In genomic region chr7:22948770-22949169, GRCh38 we compare ENCODE assay signal across 21 cellular contexts.
"Had no signal": no experiment of that assay in that cellular context is flagged by ENCODE, and none has a peak within 500 bp of the region (broad histone marks: within the 10 kb centered on the region; RNA-seq: fewer than 3 reads in every experiment).

No MANE protein-coding gene starts in this region.

- H3K4me3 Mint-ChIP-seq: dendritic cell treated with granulocyte-macrophage colony-stimulating factor and Interleukin-4, amounts not matched to agents 40 ng/mL and 50 ng/mL, for 4 days; naive thymus-derived CD4-positive, alpha-beta T cell; neural crest cell; stimulated activated effector memory CD8-positive, alpha-beta T cell treated with anti-CD3 and anti-CD28 coated beads, Interleukin-12 subunit alpha, Interleukin-12 subunit beta, amount 100 ng/mL, for 72 hours; type B pancreatic cell had no signal

- ATAC-seq: heart left ventricle; left lung; naive thymus-derived CD4-positive, alpha-beta T cell; right cardiac atrium; stimulated activated effector memory CD8-positive, alpha-beta T cell treated with anti-CD3 and anti-CD28 coated beads, Interleukin-12 subunit alpha, Interleukin-12 subunit beta, amount 100 ng/mL, for 72 hours; stimulated activated naive CD8-positive, alpha-beta T cell treated with anti-CD3 and anti-CD28 coated beads, Interleukin-15, Interleukin-2, amounts not matched to agents 100 U/mL and 50 U/mL, for 24 hours had no signal

- H3K4me1 ChIP-seq: left lung, suprapubic skin, thyroid gland, uterus had no signal

- H3K4me3 ChIP-seq: heart left ventricle, left lung, lung, suprapubic skin, thyroid gland, uterus had no signal

- H3K36me3 ChIP-seq: uterus had no signal

- H3K27me3 ChIP-seq: heart left ventricle, left lung, suprapubic skin, thyroid gland, uterus had no signal

- H3K27me3 Mint-ChIP-seq: dendritic cell treated with granulocyte-macrophage colony-stimulating factor and Interleukin-4, amounts not matched to agents 40 ng/mL and 50 ng/mL, for 4 days; naive thymus-derived CD4-positive, alpha-beta T cell; type B pancreatic cell had no signal

- H3K27ac Mint-ChIP-seq: dendritic cell treated with granulocyte-macrophage colony-stimulating factor and Interleukin-4, amounts not matched to agents 40 ng/mL and 50 ng/mL, for 4 days; naive thymus-derived CD4-positive, alpha-beta T cell; stimulated activated effector memory CD8-positive, alpha-beta T cell treated with anti-CD3 and anti-CD28 coated beads, Interleukin-12 subunit alpha, Interleukin-12 subunit beta, amount 100 ng/mL, for 72 hours; type B pancreatic cell had no signal

- H3K4me1 Mint-ChIP-seq: naive thymus-derived CD4-positive, alpha-beta T cell; stimulated activated effector memory CD8-positive, alpha-beta T cell treated with anti-CD3 and anti-CD28 coated beads, Interleukin-12 subunit alpha, Interleukin-12 subunit beta, amount 100 ng/mL, for 72 hours had no signal

- H3K9me3 ChIP-seq: heart left ventricle, left lung, suprapubic skin, thyroid gland, uterus had no signal

- H3K9me3 Mint-ChIP-seq: dendritic cell treated with granulocyte-macrophage colony-stimulating factor and Interleukin-4, amounts not matched to agents 40 ng/mL and 50 ng/mL, for 4 days; neural crest cell; stimulated activated effector memory CD8-positive, alpha-beta T cell treated with anti-CD3 and anti-CD28 coated beads, Interleukin-12 subunit alpha, Interleukin-12 subunit beta, amount 100 ng/mL, for 72 hours; type B pancreatic cell had no signal

- DNase-seq: cerebellar nuclear complex; erythroblast; foreskin melanocyte; heart left ventricle; hypothalamus; kidney glomerular epithelial cell; left lung; mesenchymal stem cell; naive thymus-derived CD4-positive, alpha-beta T cell; right cardiac atrium; stimulated activated CD4-positive, alpha-beta T cell treated with anti-CD3 and anti-CD28 coated beads, Interleukin-4, amount 100 ng/mL, for 1 hour; stimulated activated CD8-positive, alpha-beta memory T cell treated with anti-CD3 and anti-CD28 coated beads, Interleukin-4, amount 100 ng/mL, for 48 hours; stimulated activated naive CD8-positive, alpha-beta T cell treated with anti-CD3 and anti-CD28 coated beads, Interleukin-15, Interleukin-2, amounts not matched to agents 100 U/mL and 50 U/mL, for 24 hours; thyroid gland; uterus had no signal

- H3K27ac ChIP-seq: heart left ventricle, left lung, suprapubic skin, thyroid gland, uterus had no signal
